In the genomic region with DNA sequence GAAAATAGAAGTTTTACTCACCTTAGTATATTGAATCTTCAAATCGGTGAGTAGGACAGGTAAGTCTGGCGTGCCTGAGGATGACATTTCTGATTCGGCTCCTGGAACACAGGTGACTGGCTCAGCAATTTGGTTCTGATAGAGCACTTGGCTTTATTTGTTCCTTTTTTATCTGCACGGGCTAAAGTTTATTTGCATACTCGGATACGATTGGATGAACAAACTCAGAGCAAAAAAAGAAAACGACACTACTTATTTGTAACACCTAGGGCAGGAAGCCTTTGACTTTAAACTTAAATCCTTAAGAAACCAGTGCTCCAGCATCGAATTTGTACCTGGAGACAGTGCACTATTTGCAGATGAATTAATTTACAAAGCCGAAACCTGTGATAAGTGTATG, we compare ENCODE assay signal across 8 cellular contexts. TPM values are rescaled to one million over a fixed set of nuclear protein-coding genes. Genes with fewer than 3 reads are reported as not detected.
DNase-seq lines count a peak whose midpoint lies in the region; ATAC-seq, FAIRE-seq and TF ChIP-seq lines count a peak whose summit lies in the region.
"Had no signal": no experiment of that assay in that cellular context is flagged by ENCODE, and none has a peak within 500 bp of the region (broad histone marks: within the 10 kb centered on the region; RNA-seq: fewer than 3 reads in every experiment).

Gene ALDH1A1 (minus strand): TSS at position 140 of the 400 bp plus-strand sequence. CDS start 53 bp downstream, at position 87.

- peak; percentile 74 to 86 for TF ChIP-seq POLR2A in HepG2 (IDR thresholded peaks at IDR 0.05; ENCODE audit: insufficient read depth in 1 of 2, low read depth in 2 of 2, low read length in 2 of 2)

- no peaks in the 10 kb centered on the region for H3K9me3 ChIP-seq in ascending aorta
- H3K9me3 ChIP-seq in HepG2 (ENCODE audit: low read length) = no peaks in the 10 kb centered on the region
- no peaks in the 10 kb centered on the region for H3K9me3 ChIP-seq in thymus (ENCODE audit: control insufficient read depth)

- CTCF ChIA-PET in HepG2 (lab: Yijun Ruan, JAX; ENCODE audit: low intra/inter-chr PET ratio, low total read pairs) = no interaction called here

- no TSS peak for BruUV-seq in HepG2 (replicated peaks; lab: Mats Ljungman, UMichigan)

- no peak for FAIRE-seq in HepG2 (lab: Jason Lieb, UNC)

- no peak for TF ChIP-seq CTCF in ascending aorta (IDR thresholded peaks at IDR 0.05)
- TF ChIP-seq CTCF in HepG2 (CRISPR knock-in tag; IDR thresholded peaks at IDR 0.05) = no peak

- H3K27me3 ChIP-seq in ascending aorta (no peaks in the 10 kb centered on the region), HepG2 (ENCODE audit: control insufficient read depth in 1 of 2, insufficient read depth in 2 of 2, low read length in 2 of 2) (no peaks in the 10 kb centered on the region), thymus (ENCODE audit: control insufficient read depth, insufficient read depth) (no peaks in the 10 kb centered on the region)

- TF ChIP-seq EP300 in HepG2 (IDR thresholded peaks at IDR 0.05; ENCODE audit: low read depth in 2 of 2, low read length in 2 of 2) (no peak), HepG2 (CRISPR knock-in tag; IDR thresholded peaks at IDR 0.05; ENCODE audit: borderline replicate concordance) (no peak)

- H3K36me3 ChIP-seq in ascending aorta (no peaks in the 10 kb centered on the region), HepG2 (replicated peaks in 1 of 2; ENCODE audit: control insufficient read depth in 1 of 2, insufficient read depth in 2 of 2, low read length in 2 of 2) (no peaks in the 10 kb centered on the region), thymus (ENCODE audit: control insufficient read depth, insufficient read depth) (no peaks in the 10 kb centered on the region)

- in situ Hi-C loops in HepG2 (cut with HindIII; ENCODE audit: extremely low pct_ligation_motif_present, low pct_unique_long_range_greater_than_20kb) = loop anchor here (5.0 kb wide), 1 partner anchor 44 kb away; no protein-coding TSS in a partner anchor

- H3K4me2 ChIP-seq in HepG2 (ENCODE audit: low read depth, low read length) = peak within 1 kb of the TSS; percentile 77

- H3K4me1 ChIP-seq in ascending aorta (peaks cover 0 to 4% of the 10 kb centered on the region in 2 donors), HepG2 (ENCODE audit: insufficient read depth, low read length) (peaks cover 40% of the 10 kb centered on the region), thymus (ENCODE audit: control insufficient read depth, insufficient read depth, low read length) (no peaks in the 10 kb centered on the region)

- DNase-seq in M059J (ENCODE audit: low read depth) = peak; percentile 4
- no peak for DNase-seq in ascending aorta (ENCODE audit: low spot score in 2 of 2)
- DNase-seq in HepG2 (ENCODE audit: low spot score) = peak; percentile 68
- DNase-seq in T1000 (lab: John Stamatoyannopoulos, UW) = no peak
- DNase-seq: head of caudate nucleus had no signal

- H3K27ac ChIP-seq in ascending aorta (peak within 1 kb of the TSS; percentile 76 to 91), HepG2 (ENCODE audit: extremely low read length, insufficient read depth, low read length) (peak within 1 kb of the TSS; percentile 75), thymus (ENCODE audit: low read depth) (no peak within 1 kb of the TSS)

- intact Hi-C loops in ascending aorta (cut with DNase I) (loop anchor here (2.0 to 10.0 kb wide), 3 partner anchors 70 to 588 kb away; partner anchors contain the start of gene ZFAND5), HepG2 (cut with micrococcal nuclease; ENCODE audit: unreplicated experiment) (loop anchor here (1.0 kb wide), 1 partner anchor 30 kb away; no protein-coding TSS in a partner anchor)

- peak within 1 kb of the TSS; percentile 78 for H2AFZ ChIP-seq in HepG2 (ENCODE audit: low read length)

- POLR2A ChIA-PET in HepG2 (lab: Yijun Ruan, JAX) = interaction anchor here (1.8 kb wide), 1 partner anchor 25 kb away, joined by 4 read pairs; no protein-coding TSS in a partner anchor

- H3K4me3 ChIP-seq in ascending aorta = peak within 1 kb of the TSS; percentile 51 to 69
- peak within 1 kb of the TSS; percentile 63 to 86 (median 64) for H3K4me3 ChIP-seq in HepG2 (replicated peaks in 1 of 3; ENCODE audit: insufficient read depth in 1 of 3, low read depth in 2 of 3, low read length in 3 of 3)
- no peak within 1 kb of the TSS for H3K4me3 ChIP-seq in thymus (ENCODE audit: low read length)

- WGBS in HepG2 (ENCODE audit: low lambda C conversion rate) = 4% methylated on average over 9 of the region's 9 CpGs
- WGBS in thymus = 3% methylated on average over 9 of the region's 9 CpGs

- peaks cover 49% of the 10 kb centered on the region for H3K79me2 ChIP-seq in HepG2 (ENCODE audit: insufficient read depth, low read length)

- TF ChIP-seq RAD21 in HepG2 (CRISPR knock-in tag; IDR thresholded peaks at IDR 0.05) = no peak

- no peaks in the 10 kb centered on the region for H4K20me1 ChIP-seq in HepG2 (ENCODE audit: insufficient read depth, low read length)

- H3K9ac ChIP-seq in HepG2 (ENCODE audit: insufficient read depth, low read depth, low read length) = peak within 1 kb of the TSS; percentile 74

- ATAC-seq in HepG2 (peak; percentile 75), HG03439 (IDR thresholded peaks at IDR 0.05; ENCODE audit: unreplicated experiment) (no peak), HG03520 (IDR thresholded peaks at IDR 0.05; ENCODE audit: unreplicated experiment) (no peak)

TF ChIP-seq in HepG2, 621 proteins besides CTCF, POLR2A, EP300 and RAD21 (continues in another document):
- TF ChIP-seq ZEB1 (IDR thresholded peaks at IDR 0.05; ENCODE audit: insufficient replicate concordance, low read depth) = peak; percentile 80
- TF ChIP-seq, protein P1, sequence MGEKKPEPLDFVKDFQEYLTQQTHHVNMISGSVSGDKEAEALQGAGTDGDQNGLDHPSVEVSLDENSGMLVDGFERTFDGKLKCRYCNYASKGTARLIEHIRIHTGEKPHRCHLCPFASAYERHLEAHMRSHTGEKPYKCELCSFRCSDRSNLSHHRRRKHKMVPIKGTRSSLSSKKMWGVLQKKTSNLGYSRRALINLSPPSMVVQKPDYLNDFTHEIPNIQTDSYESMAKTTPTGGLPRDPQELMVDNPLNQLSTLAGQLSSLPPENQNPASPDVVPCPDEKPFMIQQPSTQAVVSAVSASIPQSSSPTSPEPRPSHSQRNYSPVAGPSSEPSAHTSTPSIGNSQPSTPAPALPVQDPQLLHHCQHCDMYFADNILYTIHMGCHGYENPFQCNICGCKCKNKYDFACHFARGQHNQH (CRISPR knock-in tag; IDR thresholded peaks at IDR 0.05) = 0 out of 2 replicates have a peak, but pooled peaks have one; percentile 19
- 0 out of 2 replicates have a peak, but pooled peaks have one; percentile 11 for TF ChIP-seq MED1 (CRISPR knock-in tag; IDR thresholded peaks at IDR 0.05)
- TF ChIP-seq ELF4 (CRISPR knock-in tag; IDR thresholded peaks at IDR 0.05; ENCODE audit: borderline replicate concordance) = 0 out of 2 replicates have a peak, but pooled peaks have one; percentile 20
- no peak for TF ChIP-seq PRMT3 (CRISPR knock-in tag; IDR thresholded peaks at IDR 0.05; ENCODE audit: borderline replicate concordance, low read depth)
- peak; percentile 59; the same call in 1 of the 2 replicates for TF ChIP-seq RBFOX2 (IDR thresholded peaks at IDR 0.05; ENCODE audit: low read depth, low read length)
- TF ChIP-seq, protein P2, sequence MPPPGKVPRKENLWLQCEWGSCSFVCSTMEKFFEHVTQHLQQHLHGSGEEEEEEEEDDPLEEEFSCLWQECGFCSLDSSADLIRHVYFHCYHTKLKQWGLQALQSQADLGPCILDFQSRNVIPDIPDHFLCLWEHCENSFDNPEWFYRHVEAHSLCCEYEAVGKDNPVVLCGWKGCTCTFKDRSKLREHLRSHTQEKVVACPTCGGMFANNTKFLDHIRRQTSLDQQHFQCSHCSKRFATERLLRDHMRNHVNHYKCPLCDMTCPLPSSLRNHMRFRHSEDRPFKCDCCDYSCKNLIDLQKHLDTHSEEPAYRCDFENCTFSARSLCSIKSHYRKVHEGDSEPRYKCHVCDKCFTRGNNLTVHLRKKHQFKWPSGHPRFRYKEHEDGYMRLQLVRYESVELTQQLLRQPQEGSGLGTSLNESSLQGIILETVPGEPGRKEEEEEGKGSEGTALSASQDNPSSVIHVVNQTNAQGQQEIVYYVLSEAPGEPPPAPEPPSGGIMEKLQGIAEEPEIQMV (CRISPR knock-in tag; IDR thresholded peaks at IDR 0.05; ENCODE audit: low read depth) = no peak
- TF ChIP-seq MAFF (IDR thresholded peaks at IDR 0.05; ENCODE audit: low read depth, low read length) = 0 out of 2 replicates have a peak, but pooled peaks have one; percentile 17
- TF ChIP-seq HNRNPUL1 (IDR thresholded peaks at IDR 0.05; ENCODE audit: low read depth, low read length) = no peak
- 0 out of 2 replicates have a peak, but pooled peaks have one; percentile 52 for TF ChIP-seq SNAPC5 (CRISPR knock-in tag; IDR thresholded peaks at IDR 0.05; ENCODE audit: borderline replicate concordance)

RNA-seq across cellular contexts. Expression of gene ALDH1A1, which starts in this region (rescaled TPM):
- 0.07 and 0.71 TPM in 2 replicates for total RNA-seq in M059J (2014; rRNA removed; shearing (Covaris generic))
- 43.9 TPM for total RNA-seq in ascending aorta
- total RNA-seq in HepG2 (2016; rRNA removed; fragmentation: Illumina TruSeq; extraction: Trizol) = 439 and 686 TPM in 2 replicates
- 23.4 and 28.1 TPM in 2 replicates for total RNA-seq in HepG2 (2016; cell fraction: cytosol; rRNA removed; fragmentation: Illumina TruSeq; extraction: Trizol; ENCODE audit: low read depth)
- total RNA-seq in HepG2 (2016; cell fraction: insoluble cytoplasmic fraction; rRNA removed; fragmentation: Illumina TruSeq; extraction: Trizol) = 431 and 688 TPM in 2 replicates
- 55.9 and 65.7 TPM in 2 replicates for total RNA-seq in HepG2 (2016; cell fraction: membrane; rRNA removed; fragmentation: Illumina TruSeq; extraction: Trizol)
- 230 and 235 TPM in 2 replicates for total RNA-seq in HepG2 (2016; cell fraction: nucleus; rRNA removed; fragmentation: Illumina TruSeq; extraction: Trizol)
- 50.0 and 88.2 TPM in 2 replicates for polyA plus RNA-seq in HepG2 (2011; rRNA removed)
- 43.0 and 53.0 TPM in 2 replicates for polyA plus RNA-seq in HepG2 (2011; cell fraction: cytosol; rRNA removed)
- 15.1 and 17.0 TPM in 2 replicates for polyA plus RNA-seq in HepG2 (2011; cell fraction: nucleus; rRNA removed)
- polyA plus RNA-seq in HepG2 (2012) = 160 and 206 TPM in 2 replicates
- polyA plus RNA-seq in HepG2 (2016; cell fraction: cytosol; fragmentation: Illumina TruSeq; extraction: Trizol; ENCODE audit: low read depth) = 21.3 and 24.3 TPM in 2 replicates
- polyA plus RNA-seq in HepG2 (2016; cell fraction: insoluble cytoplasmic fraction; fragmentation: Illumina TruSeq; extraction: Trizol; ENCODE audit: low read depth) = 619 and 655 TPM in 2 replicates
- polyA plus RNA-seq in HepG2 (2016; cell fraction: membrane; fragmentation: Illumina TruSeq; extraction: Trizol; ENCODE audit: low read depth) = 40.3 and 48.6 TPM in 2 replicates
- polyA plus RNA-seq in HepG2 (2016; cell fraction: nucleus; fragmentation: Illumina TruSeq; extraction: Trizol; ENCODE audit: insufficient read depth, low read depth) = 212 and 215 TPM in 2 replicates
- 40.3 TPM in 1 of 2 replicates, not detected in the other for polyA minus RNA-seq in HepG2 (2011; rRNA and poly(A)+ RNA removed; ENCODE audit: low replicate concordance)
- polyA minus RNA-seq in HepG2 (2011; cell fraction: cytosol; rRNA and poly(A)+ RNA removed) = 50.9 and 76.9 TPM in 2 replicates
- polyA minus RNA-seq in HepG2 (2011; cell fraction: nucleus; rRNA and poly(A)+ RNA removed) = 88.4 and 90.4 TPM in 2 replicates
- 29.1 TPM for polyA plus RNA-seq in thymus

Comparison
In these comparisons a context has a peak if more than half of its experiments do, and no peak if none do; other contexts are left out.
1. RNA of gene ALDH1A1 (total RNA-seq): 23.4 to 688 TPM in HepG2 and 43.9 TPM in ascending aorta (single experiment); 0.07 to 0.71 TPM in M059J; every median in the first group is over 10 times any median in the second.
2. Peak in DNase-seq in M059J; RNA of the gene not detected or under 1 TPM.